8 cellular contexts compared by ENCODE assay signal in genomic region chr21:26842300-26842699, GRCh38. TPM values are rescaled to one million over a fixed set of nuclear protein-coding genes. Genes with fewer than 3 reads are reported as not detected.
DNase-seq lines count a peak whose midpoint lies in the region; ATAC-seq and TF ChIP-seq lines count a peak whose summit lies in the region.

No MANE protein-coding gene starts in this region.

- H3K4me3 ChIP-seq in heart right ventricle (peak overlapping the region; percentile 60 to 95 (median 80)), cardiac fibroblast (replicated peaks in 1 of 2; ENCODE audit: low read depth in 2 of 2, low read length in 2 of 2) (peak overlapping the region; percentile 79 to 98), mesodermal cell (ENCODE audit: extremely low read depth, insufficient read depth, low read length, poor library complexity, severe bottlenecking) (peak overlapping the region; percentile 85), aorta (ENCODE audit: low read length in 2 of 2) (peak overlapping the region; percentile 82 to 93)

- no peak for TF ChIP-seq CTCF in heart right ventricle (IDR thresholded peaks at IDR 0.05)
- no peak for TF ChIP-seq CTCF in cardiac fibroblast (IDR thresholded peaks at IDR 0.05; ENCODE audit: low read depth, low read length)

- H3K27me3 ChIP-seq in heart right ventricle (peaks cover 0 to 47% (median 0%) of the 10 kb centered on the region in 7 donors), aorta (ENCODE audit: control insufficient read depth in 1 of 2, insufficient read depth in 2 of 2, low read length in 1 of 2) (no peaks in the 10 kb centered on the region)

- DNase-seq in heart right ventricle = peak in 1 of 2 donors; percentile 12
- DNase-seq in Right ventricle myocardium inferior (ENCODE audit: missing footprints) = no peak
- DNase-seq in cardiac fibroblast (ENCODE audit: low read depth in 2 of 2) = peak; percentile 62 to 71
- no peak for DNase-seq in aorta
- DNase-seq in NCI-H128 (lab: John Stamatoyannopoulos, UW; ENCODE audit: unreplicated experiment) = no peak
- no peak for DNase-seq in NCI-H146 treated with DMSO at 0.1 percent for 48 hours (lab: John Stamatoyannopoulos, UW; ENCODE audit: unreplicated experiment)
- DNase-seq in NCI-H1694 treated with DMSO at 0.1 percent for 48 hours (lab: John Stamatoyannopoulos, UW) = no peak

- intact Hi-C loops in heart right ventricle (cut with DNase I) = loop anchor here in 5 of 10 donors (5.0 to 10.0 kb wide), 6 partner anchors 70 to 1673 kb away; no protein-coding TSS in a partner anchor
- intact Hi-C loops in Right ventricle myocardium inferior (cut with DNase I) = loop anchor here (2.0 to 5.0 kb wide), 2 partner anchors 60 to 71 kb away; no protein-coding TSS in a partner anchor
- intact Hi-C loops in aorta (cut with DNase I) = loop anchor here (5.0 to 10.0 kb wide), 3 partner anchors 60 to 1793 kb away; no protein-coding TSS in a partner anchor

- 47 to 48% methylated on average over 11 of the region's 11 CpGs for WGBS in heart right ventricle, 2 donors
- 83 to 92% methylated on average over 7 to 10 of the region's 11 CpGs for WGBS in mesodermal cell (ENCODE audit: insufficient coverage in 2 of 2), 2 experiments
- WGBS in aorta, 2 donors = 20 to 22% methylated on average over 11 of the region's 11 CpGs

- ATAC-seq in heart right ventricle = no peak
- no peak for ATAC-seq in Right ventricle myocardium inferior
- no peak for ATAC-seq in aorta (ENCODE audit: low FRiP score)

- no peaks in the 10 kb centered on the region for H3K9me3 ChIP-seq in heart right ventricle
- H3K9me3 ChIP-seq in mesodermal cell (ENCODE audit: control insufficient read depth, low read length) = no peaks in the 10 kb centered on the region
- H3K9me3 ChIP-seq in aorta (ENCODE audit: control insufficient read depth, low read length) = no peaks in the 10 kb centered on the region

- H3K4me1 ChIP-seq in heart right ventricle = peaks cover 3 to 69% (median 61%) of the 10 kb centered on the region in 9 donors
- peaks cover 21% of the 10 kb centered on the region for H3K4me1 ChIP-seq in mesodermal cell (ENCODE audit: control insufficient read depth, insufficient read depth, low read length, poor library complexity, severe bottlenecking)
- no peaks in the 10 kb centered on the region for H3K4me1 ChIP-seq in aorta (ENCODE audit: control insufficient read depth in 1 of 2, insufficient read depth in 2 of 2, low read length in 2 of 2)

- H3K27ac ChIP-seq in heart right ventricle (peak overlapping the region; percentile 93 to 99 (median 96)), mesodermal cell (ENCODE audit: low read depth, low read length, severe bottlenecking) (peak overlapping the region; percentile 97), aorta (ENCODE audit: low read depth in 1 of 2, low read length in 2 of 2) (peak overlapping the region in 1 of 2 donors; percentile 68)

- H3K36me3 ChIP-seq in heart right ventricle = peaks cover 0 to 56% (median 52%) of the 10 kb centered on the region in 9 donors
- peaks cover 52% of the 10 kb centered on the region for H3K36me3 ChIP-seq in mesodermal cell (ENCODE audit: control insufficient read depth, insufficient read depth, low read length)
- peaks cover 2 to 12% of the 10 kb centered on the region in 2 donors for H3K36me3 ChIP-seq in aorta (ENCODE audit: control insufficient read depth in 1 of 2, insufficient read depth in 2 of 2, low read length in 1 of 2)

RNA-seq across cellular contexts. Expression of gene ADAMTS1, which starts 2.9 kb away (rescaled TPM):
- total RNA-seq in heart right ventricle = 100 to 1,000 TPM in 2 of 10 donors, 10 to 100 TPM in 8; 43.7 to 169 (median 78.1) TPM
- 10 to 100 TPM; 20.4 to 29.8 TPM for polyA plus RNA-seq in heart right ventricle
- 59.3 TPM for total RNA-seq in Right ventricle myocardium inferior
- polyA plus RNA-seq in mesodermal cell (2013, experiment 1 of 2) = 57.1 TPM
- polyA plus RNA-seq in mesodermal cell (2013, experiment 2 of 2) = 52.6 TPM
- 100 to 1,000 TPM; 265 to 750 TPM for total RNA-seq in aorta
- polyA plus RNA-seq in aorta = 100 to 1,000 TPM in 1 of 2 donors, 10 to 100 TPM in 1; 39.3 to 384 TPM

Comparison
In these comparisons a context has a peak if more than half of its experiments do, and no peak if none do; other contexts are left out.
1. DNase-seq: peak in cardiac fibroblast (2 of 2); none in Right ventricle myocardium inferior (single experiment), aorta (0 of 2), NCI-H128 (single experiment), NCI-H146 treated with DMSO at 0.1 percent for 48 hours (single experiment) and NCI-H1694 treated with DMSO at 0.1 percent for 48 hours (single experiment).
2. Peak in every context shown above with its lines, with median percentiles within 50 percentile points of each other: H3K4me3 ChIP-seq.